8 cellular contexts compared by ENCODE assay signal in the genomic region with DNA sequence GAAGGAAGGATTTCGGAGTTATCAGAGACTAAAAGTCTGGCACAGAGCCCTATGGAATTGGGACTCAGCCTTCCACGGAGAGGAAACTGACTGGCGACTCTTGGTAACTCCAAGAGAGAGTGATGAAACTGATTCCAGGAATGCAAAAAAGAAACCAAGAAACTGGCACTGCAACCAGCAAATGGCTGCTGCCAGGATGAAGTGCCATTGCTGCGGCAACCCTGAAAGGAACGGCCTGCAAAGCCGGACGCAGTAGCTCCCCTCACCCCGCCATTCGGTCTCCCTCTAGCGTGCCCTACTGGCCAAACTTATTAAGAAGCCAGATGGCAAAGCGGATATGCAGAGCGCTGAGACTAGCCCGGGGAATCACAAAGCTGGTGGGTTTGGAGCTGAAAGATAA.
DNase-seq lines count a peak whose midpoint lies in the region; ATAC-seq, FAIRE-seq and TF ChIP-seq lines count a peak whose summit lies in the region.

No MANE protein-coding gene starts in this region.

- no peak overlapping the region for H2BK15ac ChIP-seq in mesenchymal stem cell (ENCODE audit: low read depth, poor library complexity, severe bottlenecking)

- peak overlapping the region; percentile 64 for H4K8ac ChIP-seq in mesenchymal stem cell (ENCODE audit: low read length)

- H3K9ac ChIP-seq in mesenchymal stem cell (ENCODE audit: low read length), result peak overlapping the region; percentile 75

- H3K14ac ChIP-seq in mesenchymal stem cell (ENCODE audit: low read length in 2 of 2), result no peak overlapping the region

- H2BK120ac ChIP-seq in mesenchymal stem cell (ENCODE audit: low read depth, low read length), result no peak overlapping the region

- H3K4me3 ChIP-seq in AG10803 (ENCODE audit: low read length) (peak overlapping the region; percentile 38), epithelial cell of esophagus (ENCODE audit: low read length) (peak overlapping the region; percentile 18), mesenchymal stem cell (ENCODE audit: insufficient read depth in 1 of 2, low read depth in 1 of 2, low read length in 2 of 2) (peak overlapping the region in 1 of 2 experiments; percentile 72)

- peak; percentile 63 for TF ChIP-seq CTCF in AG10803 (conservative IDR thresholded peaks at IDR 0.05; ENCODE audit: low read length)
- TF ChIP-seq CTCF in epithelial cell of esophagus (IDR thresholded peaks at IDR 0.05; ENCODE audit: insufficient read depth, low read depth, low read length, missing control alignments), result peak; percentile 73

- no peak overlapping the region for H3K23ac ChIP-seq in mesenchymal stem cell (ENCODE audit: low read length in 2 of 2)

- H3K79me1 ChIP-seq in mesenchymal stem cell (replicated peaks; ENCODE audit: low read length, poor library complexity, severe bottlenecking), result no peaks in the 10 kb centered on the region

- FAIRE-seq in RCC 7860 (lab: Jason Lieb, UNC) (no peak), urothelium cell line (lab: Jason Lieb, UNC) (no peak)

- peaks cover 3% of the 10 kb centered on the region for H3K4me1 ChIP-seq in mesenchymal stem cell (ENCODE audit: control insufficient read depth, insufficient read depth, low read depth, low read length)

- DNase-seq in AG10803 (ENCODE audit: low read depth) (peak; percentile 60), RCC 7860 (ENCODE audit: low spot score) (peak; percentile 40), epithelial cell of esophagus (ENCODE audit: low read depth) (peak; percentile 65), mesenchymal stem cell (peak; percentile 76), urothelium cell line (ENCODE audit: low spot score) (peak; percentile 70), DMS79 (lab: John Stamatoyannopoulos, UW) (no peak)

- H3K27ac ChIP-seq in mesenchymal stem cell (ENCODE audit: low read length, poor library complexity, severe bottlenecking), result no peak overlapping the region

- H2BK5ac ChIP-seq in mesenchymal stem cell (ENCODE audit: low read depth, low read length, poor library complexity, severe bottlenecking), result no peak overlapping the region

- H3K4me2 ChIP-seq in mesenchymal stem cell (ENCODE audit: low read length, poor library complexity, severe bottlenecking), result peak overlapping the region; percentile 24

- 32% methylated on average over 12 of the region's 13 CpGs for WGBS in mesenchymal stem cell

- ATAC-seq in GM18861 (IDR thresholded peaks at IDR 0.05; ENCODE audit: unreplicated experiment) (peak; percentile 86), HG03064 (IDR thresholded peaks at IDR 0.05; ENCODE audit: low read depth, unreplicated experiment) (peak; percentile 47)

- no peak overlapping the region for H2AK5ac ChIP-seq in mesenchymal stem cell (ENCODE audit: low read length, severe bottlenecking)

- peak overlapping the region; percentile 28 to 83 for H3K18ac ChIP-seq in mesenchymal stem cell (ENCODE audit: low read depth in 1 of 2, low read length in 2 of 2)

- H2BK12ac ChIP-seq in mesenchymal stem cell (ENCODE audit: low read length in 2 of 2), result no peak overlapping the region

- no peaks in the 10 kb centered on the region for H3K9me3 ChIP-seq in mesenchymal stem cell (ENCODE audit: control insufficient read depth, low read length)

- no peak overlapping the region for H4K91ac ChIP-seq in mesenchymal stem cell (ENCODE audit: low read length)

- no peak overlapping the region for H2AFZ ChIP-seq in mesenchymal stem cell (ENCODE audit: low read depth, low read length)

- no peaks in the 10 kb centered on the region for H3K36me3 ChIP-seq in mesenchymal stem cell (ENCODE audit: control insufficient read depth in 1 of 2, insufficient read depth in 2 of 2, low read depth in 1 of 2, low read length in 2 of 2)

- no peaks in the 10 kb centered on the region for H3K27me3 ChIP-seq in mesenchymal stem cell (ENCODE audit: control insufficient read depth in 1 of 2, insufficient read depth in 1 of 2, low read length in 2 of 2)

- H3K4ac ChIP-seq in mesenchymal stem cell (ENCODE audit: low read depth in 1 of 2, low read length in 2 of 2), result no peak overlapping the region
